Comparison of ENCODE assay signal across 25 cellular contexts in genomic region chr15:58919232-58919631, GRCh38.
"Had no signal": no experiment of that assay in that cellular context is flagged by ENCODE, and none has a peak within 500 bp of the region (broad histone marks: within the 10 kb centered on the region; RNA-seq: fewer than 3 reads in every experiment).

No MANE protein-coding gene starts in this region.

- H3K4me1 Mint-ChIP-seq: nephron had no signal

- DNase-seq: heart right ventricle; islet precursor cell; left ventricle myocardium inferior; naive thymus-derived CD8-positive, alpha-beta T cell; nucleus accumbens; pancreas; posterior cingulate gyrus; right lobe of liver; stimulated activated CD4-positive, alpha-beta T cell treated with anti-CD3 and anti-CD28 coated beads, Interleukin-12 subunit alpha, Interleukin-12 subunit beta, amount 100 ng/mL, for 4 hours; stimulated activated CD4-positive, alpha-beta T cell treated with anti-CD3 and anti-CD28 coated beads, Interleukin-15, amount 100 ng/mL, for 24 hours; stimulated activated CD4-positive, alpha-beta T cell treated with anti-CD3 and anti-CD28 coated beads, Interleukin-2, amount 100 ng/mL, for 24 hours; stimulated activated CD4-positive, alpha-beta T cell treated with anti-CD3 and anti-CD28 coated beads, Interleukin-4, amount 100 ng/mL, for 1 hour; stimulated activated naive B cell treated with anti-CD40 and anti-IgM and Interleukin-4, amounts not matched to agents 10 μg/mL and 1 μg/mL and 100 μg/mL, for 72 hours; stimulated activated naive CD8-positive, alpha-beta T cell treated with anti-CD3 and anti-CD28 coated beads, Interleukin-15, Interleukin-2, amounts not matched to agents 100 U/mL and 50 U/mL, for 24 hours; stomach; tibial artery had no signal

- H2AFZ ChIP-seq: hepatocyte had no signal

- H3K27me3 Mint-ChIP-seq: naive thymus-derived CD8-positive, alpha-beta T cell; stimulated activated naive B cell treated with anti-CD40 and anti-IgM and Interleukin-4, amounts not matched to agents 10 μg/mL and 1 μg/mL and 100 μg/mL, for 72 hours; type B pancreatic cell had no signal

- H3K4me1 ChIP-seq: prostate gland had no signal

- H3K27ac Mint-ChIP-seq: nephron; stimulated activated naive B cell treated with anti-CD40 and anti-IgM and Interleukin-4, amounts not matched to agents 10 μg/mL and 1 μg/mL and 100 μg/mL, for 72 hours; type B pancreatic cell had no signal

- H3K27me3 ChIP-seq: heart right ventricle, hepatocyte, pancreas, right lobe of liver, stomach, suprapubic skin, tibial artery, vagina had no signal

- H3K27ac ChIP-seq: heart right ventricle, hepatocyte, left ventricle myocardium inferior, pancreas, prostate gland, right lobe of liver, stomach, suprapubic skin, thoracic aorta, tibial artery, vagina had no signal

- ATAC-seq: heart right ventricle; naive thymus-derived CD8-positive, alpha-beta T cell; pancreas; right lobe of liver; stimulated activated naive B cell treated with anti-CD40 and anti-IgM and Interleukin-4, amounts not matched to agents 10 μg/mL and 1 μg/mL and 100 μg/mL, for 72 hours; stimulated activated naive CD8-positive, alpha-beta T cell treated with anti-CD3 and anti-CD28 coated beads, Interleukin-15, Interleukin-2, amounts not matched to agents 100 U/mL and 50 U/mL, for 24 hours had no signal

- H3K4me2 ChIP-seq: hepatocyte had no signal

- H3K4me3 ChIP-seq: heart right ventricle, hepatocyte, left ventricle myocardium inferior, lung, pancreas, prostate gland, right lobe of liver, stomach, suprapubic skin, thoracic aorta, tibial artery, vagina had no signal

- H3K9me3 ChIP-seq: heart right ventricle, left ventricle myocardium inferior, pancreas, prostate gland, right lobe of liver, stomach, suprapubic skin, thoracic aorta, tibial artery, vagina had no signal

- H3K9me3 Mint-ChIP-seq: naive thymus-derived CD8-positive, alpha-beta T cell; nephron; neural crest cell; stimulated activated naive B cell treated with anti-CD40 and anti-IgM and Interleukin-4, amounts not matched to agents 10 μg/mL and 1 μg/mL and 100 μg/mL, for 72 hours; type B pancreatic cell had no signal

- H3K36me3 ChIP-seq: pancreas, prostate gland had no signal

- H3K4me3 Mint-ChIP-seq: naive thymus-derived CD8-positive, alpha-beta T cell; nephron; neural crest cell; stimulated activated naive B cell treated with anti-CD40 and anti-IgM and Interleukin-4, amounts not matched to agents 10 μg/mL and 1 μg/mL and 100 μg/mL, for 72 hours; type B pancreatic cell had no signal
